Comparison of ENCODE assay signal across 18 cellular contexts in the genomic region with DNA sequence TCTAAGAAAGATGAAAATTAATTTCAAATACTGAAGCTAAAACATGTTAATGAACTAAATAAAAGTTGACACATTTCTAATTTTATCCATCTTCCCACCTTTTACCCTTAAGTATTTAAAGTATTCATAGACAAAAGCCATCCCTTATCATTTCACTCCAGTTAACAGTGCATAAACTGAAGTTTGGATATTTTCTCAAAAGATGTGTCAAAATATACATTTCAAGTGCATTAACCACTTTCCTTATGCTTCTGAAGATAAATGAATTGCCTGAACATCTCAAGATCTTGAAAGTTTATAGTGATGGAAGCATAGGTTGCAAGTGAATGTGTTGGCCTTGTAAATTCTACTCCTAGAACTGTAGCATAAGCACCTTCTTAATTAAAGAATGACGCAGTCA.
DNase-seq lines count a peak whose midpoint lies in the region; ATAC-seq, FAIRE-seq and TF ChIP-seq lines count a peak whose summit lies in the region.
"Had no signal": no experiment of that assay in that cellular context is flagged by ENCODE, and none has a peak within 500 bp of the region (broad histone marks: within the 10 kb centered on the region; RNA-seq: fewer than 3 reads in every experiment).

No MANE protein-coding gene starts in this region.

- peaks cover 13% of the 10 kb centered on the region for H3K79me2 ChIP-seq in osteoblast (ENCODE audit: insufficient read depth, low read length)

- no peak for ATAC-seq in WTC11
- ATAC-seq: CD8-positive, alpha-beta T cell had no signal

- FAIRE-seq in endometrium (lab: Jason Lieb, UNC): peak; percentile 41

- H3K4me1 Mint-ChIP-seq in Calu3 (ENCODE audit: low read depth, unreplicated experiment): peaks cover 21% of the 10 kb centered on the region
- H3K4me1 Mint-ChIP-seq in WTC11: peaks cover 12% of the 10 kb centered on the region

- DNase-seq in SJSA1 (ENCODE audit: low read depth in 1 of 2, low spot score in 2 of 2): peak in 1 of 2 experiments; percentile 14
- DNase-seq in osteoblast (ENCODE audit: insufficient read length, low spot score, missing footprints): peak; percentile 34
- no peak for DNase-seq in transverse colon
- no peak for DNase-seq in Kasumi-1 (lab: John Stamatoyannopoulos, UW)
- DNase-seq in Calu3: no peak
- no peak for DNase-seq in WTC11 (ENCODE audit: low spot score)
- DNase-seq: BE2C; CD8-positive, alpha-beta T cell; GF-D8; H7; KG1; MG63; NCI-H1105 treated with DMSO at 0.1 percent for 48 hours; NCI-H187; NCI-H2171 treated with DMSO at 0.1 percent for 48 hours; NCI-H510A; SIG-M5 had no signal

- H2AFZ ChIP-seq in osteoblast (ENCODE audit: low read length): no peak overlapping the region

- H3K4me3 Mint-ChIP-seq in Calu3 (ENCODE audit: low read depth, unreplicated experiment): no peak overlapping the region
- H3K4me3 Mint-ChIP-seq in WTC11: no peak overlapping the region
- H3K4me3 Mint-ChIP-seq: CD8-positive, alpha-beta T cell had no signal

- H3K4me3 ChIP-seq in SJSA1: no peak overlapping the region
- H3K4me3 ChIP-seq in osteoblast (ENCODE audit: insufficient read depth, low read length): no peak overlapping the region
- no peak overlapping the region for H3K4me3 ChIP-seq in transverse colon
- H3K4me3 ChIP-seq: MG63 had no signal

- no peak for TF ChIP-seq POLR2A in transverse colon (IDR thresholded peaks at IDR 0.05)

- H3K27me3 ChIP-seq in SJSA1 (replicated peaks) (no peaks in the 10 kb centered on the region), osteoblast (ENCODE audit: insufficient read depth, low read length) (no peaks in the 10 kb centered on the region), transverse colon (no peaks in the 10 kb centered on the region)
- H3K27me3 ChIP-seq: BE2C, MG63 had no signal

- no TSS peak for BruUV-seq in Calu3 (replicated peaks; lab: Mats Ljungman, UMichigan)

- H3K9me3 ChIP-seq in SJSA1 (replicated peaks) (no peaks in the 10 kb centered on the region), osteoblast (ENCODE audit: low read depth, low read length) (no peaks in the 10 kb centered on the region), transverse colon (no peaks in the 10 kb centered on the region)
- H3K9me3 ChIP-seq: BE2C, MG63 had no signal

- CTCF ChIA-PET in Calu3 (lab: Charles Lee): no interaction called here
- CTCF ChIA-PET in WTC11 (lab: Charles Lee): no interaction called here

- H3K27me3 Mint-ChIP-seq in Calu3 (ENCODE audit: unreplicated experiment) (no peaks in the 10 kb centered on the region), WTC11 (ENCODE audit: low read depth) (no peaks in the 10 kb centered on the region)

- H3K9me3 Mint-ChIP-seq in Calu3 (ENCODE audit: low read depth, unreplicated experiment) (peaks cover 5% of the 10 kb centered on the region), WTC11 (no peaks in the 10 kb centered on the region)
- H3K9me3 Mint-ChIP-seq: CD8-positive, alpha-beta T cell had no signal

- TF ChIP-seq EP300 in transverse colon (IDR thresholded peaks at IDR 0.05; ENCODE audit: low read depth): no peak

- intact Hi-C loops in transverse colon (cut with DNase I; ENCODE audit: low total_unique reads) (no loop called here), Calu3 (cut with micrococcal nuclease; ENCODE audit: unreplicated experiment) (no loop called here)

- peaks cover 55% of the 10 kb centered on the region for H3K4me1 ChIP-seq in SJSA1 (replicated peaks)
- peaks cover 36% of the 10 kb centered on the region for H3K4me1 ChIP-seq in osteoblast (ENCODE audit: insufficient read depth, low read length)
- H3K4me1 ChIP-seq in transverse colon: peaks cover 0 to 6% (median 2%) of the 10 kb centered on the region in 4 donors

- H3K27ac Mint-ChIP-seq in Calu3 (ENCODE audit: unreplicated experiment) (no peak overlapping the region), WTC11 (no peak overlapping the region)
- H3K27ac Mint-ChIP-seq: CD8-positive, alpha-beta T cell had no signal

- 93 to 98% methylated on average over 1 of the region's 1 CpG for WGBS in transverse colon (ENCODE audit: low coverage in 1 of 2), 2 donors

- H3K27ac ChIP-seq in SJSA1: peak overlapping the region; percentile 73
- no peak overlapping the region for H3K27ac ChIP-seq in osteoblast (ENCODE audit: low read depth, low read length)
- H3K27ac ChIP-seq in transverse colon: peak overlapping the region; percentile 11 to 88 (median 82)

- TF ChIP-seq CTCF in osteoblast (IDR thresholded peaks at IDR 0.05; ENCODE audit: extremely low read depth, low read depth, low read length): no peak
- TF ChIP-seq CTCF in transverse colon (IDR thresholded peaks at IDR 0.05): no peak
- no peak for TF ChIP-seq CTCF in Calu3 (IDR thresholded peaks at IDR 0.05; ENCODE audit: unreplicated experiment)
- no peak for TF ChIP-seq CTCF in WTC11 (IDR thresholded peaks at IDR 0.05)

- H3K36me3 ChIP-seq in SJSA1 (peaks cover 41% of the 10 kb centered on the region), osteoblast (ENCODE audit: insufficient read depth, low read length) (peaks cover 28% of the 10 kb centered on the region), transverse colon (no peaks in the 10 kb centered on the region)
- H3K36me3 ChIP-seq: BE2C had no signal

- POLR2A ChIA-PET in WTC11 (lab: Charles Lee): no interaction called here

- in situ Hi-C loops in transverse colon (cut with MboI; ENCODE audit: low pct_ligation_motif_present in 1 of 4, low pct_unique_long_range_greater_than_20kb in 1 of 4, low sequenced_read_pairs in 3 of 4): no loop called here

- H3K36me3 Mint-ChIP-seq in Calu3 (ENCODE audit: insufficient read depth, unreplicated experiment): no peaks in the 10 kb centered on the region
- no peaks in the 10 kb centered on the region for H3K36me3 Mint-ChIP-seq in WTC11
- H3K36me3 Mint-ChIP-seq: CD8-positive, alpha-beta T cell had no signal

- peak overlapping the region; percentile 19 for H3K4me2 ChIP-seq in osteoblast (ENCODE audit: insufficient read depth, low read length)

- no peaks in the 10 kb centered on the region for H4K20me1 ChIP-seq in osteoblast (ENCODE audit: insufficient read depth, low read length)

TF ChIP-seq in WTC11, 78 proteins besides CTCF, POLR2A, EP300 and RAD21:
- TF ChIP-seq FOXK1 (CRISPR knock-in tag; IDR thresholded peaks at IDR 0.05) (no peak), NFATC4 (CRISPR knock-in tag; IDR thresholded peaks at IDR 0.05) (no peak), GABPB1 (CRISPR knock-in tag; IDR thresholded peaks at IDR 0.05) (no peak)
- TF ChIP-seq, protein P1, sequence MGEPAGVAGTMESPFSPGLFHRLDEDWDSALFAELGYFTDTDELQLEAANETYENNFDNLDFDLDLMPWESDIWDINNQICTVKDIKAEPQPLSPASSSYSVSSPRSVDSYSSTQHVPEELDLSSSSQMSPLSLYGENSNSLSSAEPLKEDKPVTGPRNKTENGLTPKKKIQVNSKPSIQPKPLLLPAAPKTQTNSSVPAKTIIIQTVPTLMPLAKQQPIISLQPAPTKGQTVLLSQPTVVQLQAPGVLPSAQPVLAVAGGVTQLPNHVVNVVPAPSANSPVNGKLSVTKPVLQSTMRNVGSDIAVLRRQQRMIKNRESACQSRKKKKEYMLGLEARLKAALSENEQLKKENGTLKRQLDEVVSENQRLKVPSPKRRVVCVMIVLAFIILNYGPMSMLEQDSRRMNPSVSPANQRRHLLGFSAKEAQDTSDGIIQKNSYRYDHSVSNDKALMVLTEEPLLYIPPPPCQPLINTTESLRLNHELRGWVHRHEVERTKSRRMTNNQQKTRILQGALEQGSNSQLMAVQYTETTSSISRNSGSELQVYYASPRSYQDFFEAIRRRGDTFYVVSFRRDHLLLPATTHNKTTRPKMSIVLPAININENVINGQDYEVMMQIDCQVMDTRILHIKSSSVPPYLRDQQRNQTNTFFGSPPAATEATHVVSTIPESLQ (CRISPR knock-in tag; IDR thresholded peaks at IDR 0.05): no peak
- TF ChIP-seq, protein P2, sequence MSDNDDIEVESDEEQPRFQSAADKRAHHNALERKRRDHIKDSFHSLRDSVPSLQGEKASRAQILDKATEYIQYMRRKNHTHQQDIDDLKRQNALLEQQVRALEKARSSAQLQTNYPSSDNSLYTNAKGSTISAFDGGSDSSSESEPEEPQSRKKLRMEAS (CRISPR knock-in tag; IDR thresholded peaks at IDR 0.05): no peak
